Comparison of ENCODE assay signal across 14 cellular contexts in genomic region chr13:31385534-31385933, GRCh38.
"Had no signal": no experiment of that assay in that cellular context is flagged by ENCODE, and none has a peak within 500 bp of the region (broad histone marks: within the 10 kb centered on the region; RNA-seq: fewer than 3 reads in every experiment).

No MANE protein-coding gene starts in this region.

- H3K27me3 ChIP-seq: ascending aorta, heart left ventricle, upper lobe of right lung had no signal

- H3K27ac ChIP-seq: ascending aorta, heart left ventricle, lower lobe of right lung, upper lobe of right lung had no signal

- H3K36me3 ChIP-seq: ascending aorta, heart left ventricle, lower lobe of right lung, upper lobe of right lung had no signal

- H3K4me1 ChIP-seq: ascending aorta, heart left ventricle, lower lobe of right lung, upper lobe of right lung had no signal

- ATAC-seq: activated CD4-positive, CD25-positive, alpha-beta regulatory T cell treated with anti-CD3 and anti-CD28 coated beads, Interleukin-2, amount 50 U/mL, for 24 hours; activated naive CD8-positive, alpha-beta T cell treated with anti-CD3 and anti-CD28 coated beads, Interleukin-2, amount 50 U/mL, for 24 hours; activated T-helper 17 cell treated with anti-CD3 and anti-CD28 coated beads, Interleukin-2, amount 50 U/mL, for 72 hours; effector memory CD8-positive, alpha-beta T cell; heart left ventricle; left cardiac atrium; lower lobe of right lung; sciatic nerve; upper lobe of right lung had no signal

- DNase-seq: activated CD4-positive, alpha-beta T cell treated with anti-CD3 and anti-CD28 coated beads, Interleukin-2, amount 50 U/mL, for 1 hour; activated naive CD4-positive, alpha-beta T cell treated with anti-CD3 and anti-CD28 coated beads for 36 hours; activated naive CD8-positive, alpha-beta T cell treated with anti-CD3 and anti-CD28 coated beads, Interleukin-2, amount 50 U/mL, for 24 hours; activated T-cell treated with anti-CD3 and anti-CD28 coated beads for 4 hours; dermis blood vessel endothelial cell; effector memory CD8-positive, alpha-beta T cell; heart left ventricle; left cardiac atrium; lower lobe of right lung; upper lobe of right lung had no signal

- H3K4me3 ChIP-seq: ascending aorta, heart left ventricle, lower lobe of right lung, upper lobe of right lung had no signal

- H3K9me3 ChIP-seq: ascending aorta, lower lobe of right lung, upper lobe of right lung had no signal
